10 cellular contexts compared by ENCODE assay signal in the genomic region with DNA sequence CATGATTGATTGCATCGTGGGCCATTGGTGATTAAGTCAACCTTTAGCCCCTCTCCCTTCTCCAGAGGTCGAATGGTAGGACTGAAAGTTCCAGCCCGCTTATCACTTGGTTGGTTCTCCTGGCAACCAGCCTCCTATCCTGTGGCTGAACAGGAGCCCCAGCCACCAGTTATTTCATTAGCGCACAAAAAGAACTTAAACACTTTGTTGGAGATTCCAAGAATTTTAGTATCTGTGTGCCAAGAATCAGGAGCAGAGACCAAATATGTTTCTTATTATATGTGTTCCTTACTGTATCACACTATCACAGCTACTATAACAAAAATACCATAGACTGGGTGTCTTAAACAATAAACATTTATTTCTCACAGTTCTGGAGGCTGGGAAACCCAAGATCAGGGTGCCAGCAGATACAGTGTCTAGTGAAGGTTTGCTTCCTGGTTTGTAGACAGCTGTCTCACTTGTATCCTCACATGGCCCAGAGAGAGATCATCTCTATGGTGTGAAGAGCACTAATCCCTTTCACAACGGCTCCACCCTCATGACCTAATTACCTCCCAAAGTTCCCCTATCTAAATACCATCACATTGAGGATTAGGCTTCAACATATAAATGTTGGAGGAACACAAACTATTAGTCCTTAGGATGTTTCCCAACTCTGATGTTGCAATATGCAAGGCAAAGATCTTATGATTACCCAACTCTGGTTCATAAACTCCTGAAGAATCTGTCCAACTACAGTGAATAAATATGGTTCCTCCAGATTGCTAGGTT. TPM values are rescaled to one million over a fixed set of nuclear protein-coding genes. Genes with fewer than 3 reads are reported as not detected.
DNase-seq lines count a peak whose midpoint lies in the region; ATAC-seq and TF ChIP-seq lines count a peak whose summit lies in the region.
"Had no signal": no experiment of that assay in that cellular context is flagged by ENCODE, and none has a peak within 500 bp of the region (broad histone marks: within the 10 kb centered on the region; RNA-seq: fewer than 3 reads in every experiment).

No MANE protein-coding gene starts in this region.

- H3K4me3 ChIP-seq in adrenal gland (no peak overlapping the region), tibial nerve (no peak overlapping the region)

- 76 to 85% (median 80%) methylated on average over 5 of the region's 5 CpGs for WGBS in adrenal gland, 4 donors
- WGBS in tibial nerve, 2 donors: 79 to 80% methylated on average over 5 of the region's 5 CpGs

- intact Hi-C loops in adrenal gland (cut with DNase I): no loop called here

- H3K36me3 ChIP-seq in adrenal gland (replicated peaks in 1 of 2) (peaks cover 0 to 4% of the 10 kb centered on the region in 2 donors), tibial nerve (peaks cover 0 to 33% (median 0%) of the 10 kb centered on the region in 3 donors)

- TF ChIP-seq POLR2A in adrenal gland (IDR thresholded peaks at IDR 0.05) (no peak), tibial nerve (IDR thresholded peaks at IDR 0.05) (no peak)

- H3K27ac ChIP-seq in adrenal gland: peak overlapping the region in 3 of 5 donors; percentile 10 to 63 (median 30)
- peak overlapping the region in 3 of 4 donors; percentile 35 to 78 (median 70) for H3K27ac ChIP-seq in tibial nerve

- no peaks in the 10 kb centered on the region for H3K27me3 ChIP-seq in adrenal gland
- H3K27me3 ChIP-seq in tibial nerve: no peaks in the 10 kb centered on the region

- peaks cover 4 to 26% of the 10 kb centered on the region in 2 donors for H3K4me1 ChIP-seq in adrenal gland (replicated peaks in 1 of 2)
- peaks cover 0 to 55% (median 23%) of the 10 kb centered on the region in 4 donors for H3K4me1 ChIP-seq in tibial nerve

- ATAC-seq in GM21529 (IDR thresholded peaks at IDR 0.05; ENCODE audit: unreplicated experiment): no peak

- DNase-seq in LHCN-M2 (ENCODE audit: low read depth) (peak; percentile 85), adrenal gland (peak in 3 of 7 donors; percentile 14 to 55 (median 33)), hepatic stellate cell (ENCODE audit: low spot score) (peak; percentile 32), tibial nerve (ENCODE audit: low spot score in 2 of 2) (peak in 1 of 2 donors; percentile 68), HuH-7 (ENCODE audit: low spot score) (no peak), NCI-H526 treated with DMSO at 0.1 percent for 48 hours (lab: John Stamatoyannopoulos, UW) (no peak)
- DNase-seq: activated naive CD4-positive, alpha-beta T cell treated with anti-CD3 and anti-CD28 coated beads, Interleukin-2, amount 50 U/mL, for 16 hours; islet precursor cell; SHP77 treated with DMSO at 0.1 percent for 48 hours had no signal

- TF ChIP-seq EP300 in tibial nerve (IDR thresholded peaks at IDR 0.05): peak in 1 of 2 donors; percentile 94

- H3K9me3 ChIP-seq in adrenal gland (replicated peaks in 1 of 3) (no peaks in the 10 kb centered on the region), tibial nerve (no peaks in the 10 kb centered on the region)

- TF ChIP-seq CTCF in adrenal gland (IDR thresholded peaks at IDR 0.05): no peak
- no peak for TF ChIP-seq CTCF in tibial nerve (IDR thresholded peaks at IDR 0.05)

RNA-seq across cellular contexts. Expression of gene APH1B, which starts 30.5 kb away (rescaled TPM):
- 27.3 and 32.8 TPM in 2 replicates for total RNA-seq in LHCN-M2 (2014; rRNA removed)
- polyA plus RNA-seq in LHCN-M2 (2012): 17.8 TPM
- total RNA-seq in adrenal gland: 10 to 100 TPM; 20.7 to 50.3 (median 28.4) TPM
- polyA plus RNA-seq in adrenal gland: 10 to 100 TPM in 2 of 3 donors, 1 to 10 TPM in 1; 8.3 to 21.7 (median 14.7) TPM
- total RNA-seq in tibial nerve: 10 to 100 TPM; 11.0 to 18.4 (median 16.1) TPM

RNA-seq across cellular contexts. Expression of gene RAB8B, which starts 57.5 kb away (rescaled TPM):
- total RNA-seq in LHCN-M2 (2014; rRNA removed) (34.6 and 39.1 TPM in 2 replicates), adrenal gland (10 to 100 TPM; 29.9 to 54.4 (median 36.3) TPM), tibial nerve (10 to 100 TPM; 32.9 to 45.0 (median 42.5) TPM)
- 18.0 TPM for polyA plus RNA-seq in LHCN-M2 (2012)
- polyA plus RNA-seq in adrenal gland: 10 to 100 TPM in 1 of 3 donors, 1 to 10 TPM in 2; 5.2 to 41.1 (median 8.4) TPM

Comparison
In these comparisons a context has a peak if more than half of its experiments do, and no peak if none do; other contexts are left out.
1. DNase-seq: peak in LHCN-M2 (single experiment) and hepatic stellate cell (single experiment); none in HuH-7 (single experiment) and NCI-H526 treated with DMSO at 0.1 percent for 48 hours (single experiment).